ENCODE assay signal across 8 cellular contexts in genomic region chr2:27212626-27213471, GRCh38. TPM values are rescaled to one million over a fixed set of nuclear protein-coding genes. Genes with fewer than 3 reads are reported as not detected.
DNase-seq lines count a peak whose midpoint lies in the region; ATAC-seq and TF ChIP-seq lines count a peak whose summit lies in the region.

No MANE protein-coding gene starts in this region.

- H3K9me3 Mint-ChIP-seq in CD8-positive, alpha-beta memory T cell, result no peaks in the 10 kb centered on the region
- no peaks in the 10 kb centered on the region for H3K9me3 Mint-ChIP-seq in endodermal cell

- intact Hi-C loops in posterior vena cava (cut with DNase I), result no loop called here

- peaks cover 16% of the 10 kb centered on the region for H3K36me3 ChIP-seq in CD8-positive, alpha-beta memory T cell (ENCODE audit: insufficient read depth, low read length)
- H3K36me3 ChIP-seq in endodermal cell (ENCODE audit: control insufficient read depth, insufficient read depth, low read length), result peaks cover 30% of the 10 kb centered on the region

- peaks cover 41 to 54% (median 48%) of the 10 kb centered on the region in 3 donors for H3K4me1 Mint-ChIP-seq in CD8-positive, alpha-beta memory T cell
- peaks cover 39% of the 10 kb centered on the region for H3K4me1 Mint-ChIP-seq in endodermal cell

- TF ChIP-seq CTCF in WI38 (IDR thresholded peaks at IDR 0.05; ENCODE audit: low read depth, low read length), result no peak
- TF ChIP-seq CTCF in endodermal cell (conservative IDR thresholded peaks at IDR 0.05), result no peak

- peak overlapping the region; percentile 98 to 100 (median 100) for H3K27ac Mint-ChIP-seq in CD8-positive, alpha-beta memory T cell
- peak overlapping the region; percentile 98 for H3K27ac Mint-ChIP-seq in endodermal cell

- 15% methylated on average over 25 to 34 of the region's 34 CpGs for WGBS in endodermal cell (ENCODE audit: insufficient coverage in 1 of 2, insufficient read length in 1 of 2), 2 experiments

- H3K4me3 Mint-ChIP-seq in CD8-positive, alpha-beta memory T cell, result peak overlapping the region; percentile 92 to 100 (median 99)
- peak overlapping the region; percentile 86 for H3K4me3 Mint-ChIP-seq in endodermal cell

- POLR2A ChIA-PET in CD8-positive, alpha-beta memory T cell (lab: Charles Lee), result interaction anchor here (0.6 to 2.0 kb wide), 6 partner anchors 79 to 433 kb away, joined by 3 to 8 read pairs (median 4); partner anchors contain the start of genes AGBL5, OST4 and PREB

- peak overlapping the region; percentile 96 for H3K9ac ChIP-seq in endodermal cell (ENCODE audit: extremely low read depth, low read length, poor library complexity, severe bottlenecking)

- peak; percentile 29 to 84 (median 74) for DNase-seq in CD8-positive, alpha-beta memory T cell
- DNase-seq in M059J (ENCODE audit: low read depth) (peak; percentile 51), endodermal cell (no peak), myocyte (ENCODE audit: low read depth) (peak; percentile 11), posterior vena cava (ENCODE audit: low spot score) (no peak)

- ATAC-seq in GM19438 (IDR thresholded peaks at IDR 0.05; ENCODE audit: low read depth, unreplicated experiment), result peak; percentile 1
- no peak for ATAC-seq in HG02588 (IDR thresholded peaks at IDR 0.05; ENCODE audit: unreplicated experiment)

- H3K27ac ChIP-seq in CD8-positive, alpha-beta memory T cell (ENCODE audit: low read depth, low read length), result peak overlapping the region; percentile 99
- H3K27ac ChIP-seq in endodermal cell (ENCODE audit: low read depth, low read length), result peak overlapping the region; percentile 93

- peak overlapping the region; percentile 96 for H3K4me3 ChIP-seq in CD8-positive, alpha-beta memory T cell (ENCODE audit: low read length)
- peak overlapping the region; percentile 87 for H3K4me3 ChIP-seq in WI38 (ENCODE audit: low read depth, low read length)
- H3K4me3 ChIP-seq in endodermal cell (ENCODE audit: low read length), result peak overlapping the region; percentile 96

- peaks cover 23% of the 10 kb centered on the region for H3K4me1 ChIP-seq in CD8-positive, alpha-beta memory T cell (ENCODE audit: insufficient read depth, low read length)
- H3K4me1 ChIP-seq in endodermal cell (ENCODE audit: control insufficient read depth, insufficient read depth, low read length), result peaks cover 7% of the 10 kb centered on the region

- H3K9me3 ChIP-seq in CD8-positive, alpha-beta memory T cell (ENCODE audit: low read length), result no peaks in the 10 kb centered on the region
- H3K9me3 ChIP-seq in endodermal cell (ENCODE audit: control insufficient read depth, low read length), result no peaks in the 10 kb centered on the region

- no peaks in the 10 kb centered on the region for H3K27me3 ChIP-seq in CD8-positive, alpha-beta memory T cell (ENCODE audit: insufficient read depth, low read length, poor library complexity, severe bottlenecking)
- no peaks in the 10 kb centered on the region for H3K27me3 ChIP-seq in endodermal cell (ENCODE audit: control insufficient read depth, insufficient read depth, low read length, poor library complexity, severe bottlenecking)

- peaks cover 0 to 2% of the 10 kb centered on the region in 2 donors for H3K27me3 Mint-ChIP-seq in CD8-positive, alpha-beta memory T cell
- H3K27me3 Mint-ChIP-seq in endodermal cell (ENCODE audit: insufficient read depth), result no peaks in the 10 kb centered on the region

- CTCF ChIA-PET in CD8-positive, alpha-beta memory T cell (lab: Charles Lee), result no interaction called here

- H3K36me3 Mint-ChIP-seq in CD8-positive, alpha-beta memory T cell, result peaks cover 0 to 61% (median 3%) of the 10 kb centered on the region in 3 donors
- H3K36me3 Mint-ChIP-seq in endodermal cell (ENCODE audit: low read depth), result peaks cover 34% of the 10 kb centered on the region

RNA-seq across cellular contexts. Expression of gene SLC5A6, which starts 0.8 kb away (rescaled TPM):
- 100 to 1,000 TPM; 109 to 110 TPM for total RNA-seq in CD8-positive, alpha-beta memory T cell
- polyA plus RNA-seq in CD8-positive, alpha-beta memory T cell, result 21.0 TPM
- total RNA-seq in M059J (2014; rRNA removed; shearing (Covaris generic)), result 16.3 and 23.3 TPM in 2 replicates
- total RNA-seq in endodermal cell, result 100 to 1,000 TPM; 115 to 125 TPM
- 50.7 TPM for polyA plus RNA-seq in endodermal cell (2013, experiment 1 of 2)
- polyA plus RNA-seq in endodermal cell (2013, experiment 2 of 2), result 46.5 TPM
- total RNA-seq in myocyte, result 31.2 and 36.2 TPM in 2 replicates
- polyA plus RNA-seq in myocyte (2012), result 18.0 TPM
- total RNA-seq in posterior vena cava, result 10 to 100 TPM; 15.3 to 16.8 TPM

RNA-seq across cellular contexts. Expression of gene ATRAID, which starts 1.0 kb away (rescaled TPM):
- total RNA-seq in CD8-positive, alpha-beta memory T cell, result 100 to 1,000 TPM; 101 to 106 TPM
- polyA plus RNA-seq in CD8-positive, alpha-beta memory T cell, result 296 TPM
- 334 and 404 TPM in 2 replicates for total RNA-seq in M059J (2014; rRNA removed; shearing (Covaris generic))
- total RNA-seq in endodermal cell (100 to 1,000 TPM; 101 to 140 TPM), myocyte (188 and 203 TPM in 2 replicates), posterior vena cava (100 to 1,000 TPM in 1 of 2 donors, 10 to 100 TPM in 1; 76.1 to 116 TPM)
- polyA plus RNA-seq in endodermal cell (2013, experiment 1 of 2), result 194 TPM
- polyA plus RNA-seq in endodermal cell (2013, experiment 2 of 2), result 166 TPM
- 216 TPM for polyA plus RNA-seq in myocyte (2012)

RNA-seq across cellular contexts. Expression of gene CAD, which starts 4.3 kb away (rescaled TPM):
- total RNA-seq in CD8-positive, alpha-beta memory T cell, result 100 to 1,000 TPM; 147 to 154 TPM
- 27.0 TPM for polyA plus RNA-seq in CD8-positive, alpha-beta memory T cell
- 12.6 and 17.1 TPM in 2 replicates for total RNA-seq in M059J (2014; rRNA removed; shearing (Covaris generic))
- total RNA-seq in endodermal cell (100 to 1,000 TPM; 120 to 127 TPM), myocyte (22.8 and 24.9 TPM in 2 replicates), posterior vena cava (10 to 100 TPM; 20.1 to 27.4 TPM)
- polyA plus RNA-seq in endodermal cell (2013, experiment 1 of 2), result 51.5 TPM
- 53.2 TPM for polyA plus RNA-seq in endodermal cell (2013, experiment 2 of 2)
- polyA plus RNA-seq in myocyte (2012), result 39.7 TPM

RNA-seq across cellular contexts. Expression of gene SLC30A3, which starts 50.0 kb away (rescaled TPM):
- total RNA-seq in CD8-positive, alpha-beta memory T cell, result under 1 TPM; 0.33 to 0.55 TPM
- polyA plus RNA-seq in CD8-positive, alpha-beta memory T cell, result not detected
- not detected in 2 replicates for total RNA-seq in M059J (2014; rRNA removed; shearing (Covaris generic))
- total RNA-seq in endodermal cell (1 to 10 TPM; 1.5 to 2.8 TPM), myocyte (0.03 TPM in 1 of 2 replicates, not detected in the other), posterior vena cava (1 to 10 TPM in 1 of 2 donors, under 1 TPM in 1; 0.24 to 1.4 TPM)
- 1.4 TPM for polyA plus RNA-seq in endodermal cell (2013, experiment 1 of 2)
- 0.83 TPM for polyA plus RNA-seq in endodermal cell (2013, experiment 2 of 2)
- 0.76 TPM for polyA plus RNA-seq in myocyte (2012)

Comparison
In these comparisons a context has a peak if more than half of its experiments do, and no peak if none do; other contexts are left out.
1. DNase-seq: peak in CD8-positive, alpha-beta memory T cell (5 of 5), M059J (single experiment) and myocyte (single experiment); none in endodermal cell (single experiment) and posterior vena cava (single experiment).
2. Peak in every context shown above with its lines, with median percentiles within 50 percentile points of each other: H3K4me3 ChIP-seq.